ENCODE assay signal across 18 cellular contexts in genomic region chr19:33273065-33273736, GRCh38. TPM values are rescaled to one million over a fixed set of nuclear protein-coding genes. Genes with fewer than 3 reads are reported as not detected.
DNase-seq lines count a peak whose midpoint lies in the region; ATAC-seq and TF ChIP-seq lines count a peak whose summit lies in the region.
"Had no signal": no experiment of that assay in that cellular context is flagged by ENCODE, and none has a peak within 500 bp of the region (broad histone marks: within the 10 kb centered on the region; RNA-seq: fewer than 3 reads in every experiment).

No MANE protein-coding gene starts in this region.

- H3K27me3 Mint-ChIP-seq in chondrocyte (ENCODE audit: low read depth) (no peaks in the 10 kb centered on the region), type B pancreatic cell (no peaks in the 10 kb centered on the region)

- peak; percentile 70 for DNase-seq in H7
- peak; percentile 86 for DNase-seq in chondrocyte (ENCODE audit: low spot score)
- DNase-seq in left lung, result peak in 1 of 2 donors; percentile 69
- peak; percentile 62 for DNase-seq in spleen
- DNase-seq in NCI-H510A treated with DMSO at 0.1 percent for 48 hours (lab: John Stamatoyannopoulos, UW), result no peak
- DNase-seq in gastrocnemius medialis, result no peak
- DNase-seq in type B pancreatic cell (ENCODE audit: extremely low spot score, unreplicated experiment), result no peak
- DNase-seq: NCI-H2081 treated with DMSO at 0.1 percent for 48 hours, stomach had no signal

- peak; percentile 5 for ATAC-seq in left lung
- ATAC-seq in gastrocnemius medialis, result no peak

- H3K36me3 Mint-ChIP-seq in chondrocyte (ENCODE audit: low read depth) (no peaks in the 10 kb centered on the region), type B pancreatic cell (no peaks in the 10 kb centered on the region)
- H3K36me3 Mint-ChIP-seq: activated naive CD4-positive, alpha-beta T cell treated with anti-CD3 and anti-CD28 coated beads, Interleukin-2, amount 10 ng/mL, durations not matched to agents 7 days and 5 days had no signal

- peaks cover 16 to 38% of the 10 kb centered on the region in 2 donors for H3K4me1 ChIP-seq in left lung
- H3K4me1 ChIP-seq in spleen, result peaks cover 0 to 39% (median 25%) of the 10 kb centered on the region in 6 donors
- no peaks in the 10 kb centered on the region for H3K4me1 ChIP-seq in gastrocnemius medialis

- H3K4me1 Mint-ChIP-seq in chondrocyte (ENCODE audit: low read depth) (peaks cover 16% of the 10 kb centered on the region), type B pancreatic cell (ENCODE audit: unreplicated experiment) (peaks cover 12% of the 10 kb centered on the region)

- intact Hi-C loops in left lung (cut with DNase I), result no loop called here
- intact Hi-C loops in spleen (cut with DNase I; ENCODE audit: low total_unique reads), result no loop called here
- intact Hi-C loops in gastrocnemius medialis (cut with DNase I; ENCODE audit: low total_unique reads), result no loop called here

- 77 to 87% (median 84%) methylated on average over 6 to 26 of the region's 26 CpGs for WGBS in spleen, 5 donors

- no peak for TF ChIP-seq POLR2A in spleen (IDR thresholded peaks at IDR 0.05)
- no peak for TF ChIP-seq POLR2A in gastrocnemius medialis (IDR thresholded peaks at IDR 0.05)

- H3K4me3 ChIP-seq in H7 (ENCODE audit: insufficient read depth, low read depth, low read length), result no peak overlapping the region
- no peak overlapping the region for H3K4me3 ChIP-seq in left lung
- no peak overlapping the region for H3K4me3 ChIP-seq in spleen
- no peak overlapping the region for H3K4me3 ChIP-seq in gastrocnemius medialis
- H3K4me3 ChIP-seq: dorsolateral prefrontal cortex, PC-9, stomach had no signal

- H3K9me3 Mint-ChIP-seq in chondrocyte (ENCODE audit: low read depth), result no peaks in the 10 kb centered on the region
- no peaks in the 10 kb centered on the region for H3K9me3 Mint-ChIP-seq in type B pancreatic cell
- H3K9me3 Mint-ChIP-seq: activated naive CD4-positive, alpha-beta T cell treated with anti-CD3 and anti-CD28 coated beads, Interleukin-2, amount 10 ng/mL, durations not matched to agents 7 days and 5 days; HFFc6 had no signal

- H3K9me3 ChIP-seq in left lung (no peaks in the 10 kb centered on the region), spleen (no peaks in the 10 kb centered on the region), gastrocnemius medialis (no peaks in the 10 kb centered on the region)
- H3K9me3 ChIP-seq: stomach had no signal

- TF ChIP-seq CTCF in chondrocyte (IDR thresholded peaks at IDR 0.05) (no peak), left lung (IDR thresholded peaks at IDR 0.05) (no peak), spleen (IDR thresholded peaks at IDR 0.05 in 8 of 11, conservative IDR thresholded peaks at IDR 0.05 in 3 of 11) (no peak), gastrocnemius medialis (IDR thresholded peaks at IDR 0.05 in 4 of 5, conservative IDR thresholded peaks at IDR 0.05 in 1 of 5) (no peak), type B pancreatic cell (conservative IDR thresholded peaks at IDR 0.05) (no peak)

- H3K27ac ChIP-seq in left lung (peak overlapping the region; percentile 63 to 82), spleen (peak overlapping the region in 3 of 8 donors; percentile 15 to 52 (median 21)), gastrocnemius medialis (no peak overlapping the region)
- H3K27ac ChIP-seq: brain microvascular endothelial cell, dorsolateral prefrontal cortex, PC-9 had no signal

- no peak overlapping the region for H3K4me3 Mint-ChIP-seq in chondrocyte (ENCODE audit: unreplicated experiment)
- no peak overlapping the region for H3K4me3 Mint-ChIP-seq in type B pancreatic cell
- H3K4me3 Mint-ChIP-seq: activated naive CD4-positive, alpha-beta T cell treated with anti-CD3 and anti-CD28 coated beads, Interleukin-2, amount 10 ng/mL, durations not matched to agents 7 days and 5 days; HFFc6 had no signal

- H3K27ac Mint-ChIP-seq in chondrocyte (ENCODE audit: unreplicated experiment) (no peak overlapping the region), type B pancreatic cell (no peak overlapping the region)
- H3K27ac Mint-ChIP-seq: activated naive CD4-positive, alpha-beta T cell treated with anti-CD3 and anti-CD28 coated beads, Interleukin-2, amount 10 ng/mL, durations not matched to agents 7 days and 5 days; HFFc6 had no signal

- in situ Hi-C loops in gastrocnemius medialis (cut with MboI; ENCODE audit: low sequenced_read_pairs in 4 of 4), result no loop called here

- H3K27me3 ChIP-seq in H7 (ENCODE audit: control insufficient read depth, insufficient read depth, low read length), result no peaks in the 10 kb centered on the region
- H3K27me3 ChIP-seq in left lung, result peaks cover 0 to under 1% of the 10 kb centered on the region in 2 donors
- peaks cover 0 to 17% (median 0%) of the 10 kb centered on the region in 7 donors for H3K27me3 ChIP-seq in spleen (replicated peaks in 1 of 7)
- H3K27me3 ChIP-seq in gastrocnemius medialis, result no peaks in the 10 kb centered on the region
- H3K27me3 ChIP-seq: brain microvascular endothelial cell, dorsolateral prefrontal cortex had no signal

- no peaks in the 10 kb centered on the region for H3K36me3 ChIP-seq in H7 (replicated peaks; ENCODE audit: control insufficient read depth, insufficient read depth, low read length)
- H3K36me3 ChIP-seq in left lung, result no peaks in the 10 kb centered on the region
- no peaks in the 10 kb centered on the region for H3K36me3 ChIP-seq in spleen
- H3K36me3 ChIP-seq in gastrocnemius medialis, result no peaks in the 10 kb centered on the region
- H3K36me3 ChIP-seq: brain microvascular endothelial cell, stomach had no signal

RNA-seq across cellular contexts. Expression of gene CEBPA, which starts 29.1 kb away (rescaled TPM):
- total RNA-seq in H7 (2014; rRNA removed; shearing (Covaris generic)), result 3.2 and 4.8 TPM in 2 replicates
- 0.56 to 2.2 TPM (median 1.7 TPM) in 3 replicates for total RNA-seq in chondrocyte
- total RNA-seq in left lung, result 10 to 100 TPM; 43.4 to 93.8 TPM
- 10 to 100 TPM; 15.5 to 27.7 (median 18.3) TPM for total RNA-seq in spleen
- 10 to 100 TPM in 1 of 3 donors, 1 to 10 TPM in 2; 7.4 to 19.8 (median 9.1) TPM for polyA plus RNA-seq in spleen
- 10 to 100 TPM; 11.9 to 29.9 (median 25.5) TPM for total RNA-seq in gastrocnemius medialis
- 24.4 and 50.4 TPM in 2 replicates for total RNA-seq in type B pancreatic cell (ENCODE audit: low replicate concordance)
- polyA plus RNA-seq: fibroblast of lung had no signal

RNA-seq across cellular contexts. Expression of gene SLC7A10, which starts 47.6 kb away (rescaled TPM):
- total RNA-seq in H7 (2014; rRNA removed; shearing (Covaris generic)), result 2.4 and 3.0 TPM in 2 replicates
- total RNA-seq in chondrocyte (not detected in 3 replicates), left lung (under 1 TPM in 1 of 2 donors, not detected in 1; 0.50 TPM), spleen (under 1 TPM in 2 of 7 donors, not detected in 5; 0.32 to 0.37 TPM), gastrocnemius medialis (not detected), type B pancreatic cell (ENCODE audit: low replicate concordance) (0.68 TPM in 1 of 2 replicates, not detected in the other)
- under 1 TPM in 2 of 3 donors, not detected in 1; 0.06 to 0.07 TPM for polyA plus RNA-seq in spleen
- total RNA-seq: fibroblast of lung, HFFc6, lung microvascular endothelial cell, PC-9, renal cortical epithelial cell had no signal
- polyA plus RNA-seq: fibroblast of lung, neural cell, stomach had no signal

Comparison
In these comparisons a context has a peak if more than half of its experiments do, and no peak if none do; other contexts are left out.
1. DNase-seq: peak in H7 (single experiment), chondrocyte (single experiment) and spleen (single experiment); none in NCI-H510A treated with DMSO at 0.1 percent for 48 hours (single experiment), gastrocnemius medialis (0 of 2) and type B pancreatic cell (single experiment).
2. H3K27ac ChIP-seq: peak in left lung (2 of 2); none in gastrocnemius medialis (0 of 4).